In genomic region chr10:69451784-69452251, GRCh38 we compare ENCODE assay signal across 8 cellular contexts. TPM values are rescaled to one million over a fixed set of nuclear protein-coding genes. Genes with fewer than 3 reads are reported as not detected.
DNase-seq lines count a peak whose midpoint lies in the region; ATAC-seq, FAIRE-seq and TF ChIP-seq lines count a peak whose summit lies in the region.

No MANE protein-coding gene starts in this region.

- TF ChIP-seq CTCF in coronary artery (IDR thresholded peaks at IDR 0.05), result no peak
- no peak for TF ChIP-seq CTCF in mucosa of descending colon (IDR thresholded peaks at IDR 0.05)

- intact Hi-C loops in mucosa of descending colon (cut with DNase I, micrococcal nuclease), result no loop called here

- peak; percentile 20 for DNase-seq in NCI-H2196 (lab: John Stamatoyannopoulos, UW; ENCODE audit: unreplicated experiment)
- DNase-seq in NCI-H2196 treated with DMSO at 0.1 percent for 48 hours (lab: John Stamatoyannopoulos, UW; ENCODE audit: unreplicated experiment), result no peak
- DNase-seq in NCI-H69 (lab: John Stamatoyannopoulos, UW), result peak; percentile 68
- DNase-seq in coronary artery (ENCODE audit: low spot score), result no peak
- peak; percentile 90 for DNase-seq in mucosa of descending colon
- DNase-seq in NCI-H2029 treated with DMSO at 0.1 percent for 48 hours (lab: John Stamatoyannopoulos, UW), result no peak
- no peak for DNase-seq in ecto neural progenitor cell (ENCODE audit: low spot score)
- no peak for DNase-seq in GM12892 (ENCODE audit: insufficient read length)

- H3K27ac ChIP-seq in coronary artery, result peak overlapping the region in 1 of 2 donors; percentile 60

- peak; percentile 80 for ATAC-seq in mucosa of descending colon

- H3K9me3 ChIP-seq in mucosa of descending colon, result no peaks in the 10 kb centered on the region

- peaks cover 61% of the 10 kb centered on the region for H3K4me1 ChIP-seq in mucosa of descending colon (ENCODE audit: low read depth)

- H3K4me3 ChIP-seq in coronary artery (peak overlapping the region; percentile 83), mucosa of descending colon (peak overlapping the region; percentile 35)

- FAIRE-seq in GM12892 (lab: Jason Lieb, UNC), result no peak

- H3K36me3 ChIP-seq in mucosa of descending colon (ENCODE audit: low read depth), result no peaks in the 10 kb centered on the region

- TF ChIP-seq POLR2A in GM12892 (IDR thresholded peaks at IDR 0.05; ENCODE audit: low read depth, low read length), result no peak

RNA-seq across cellular contexts. Expression of gene TSPAN15, which starts 0.6 kb away (rescaled TPM):
- 100 to 1,000 TPM; 118 to 183 (median 139) TPM for total RNA-seq in mucosa of descending colon
- polyA plus RNA-seq in GM12892 (2012; ENCODE audit: missing spikeins), result 2.2 TPM

RNA-seq across cellular contexts. Expression of gene TACR2, which starts 35.1 kb away (rescaled TPM):
- 100 to 1,000 TPM in 1 of 3 donors, 1 to 10 TPM in 2; 6.3 to 204 (median 9.5) TPM for total RNA-seq in mucosa of descending colon
- 0.45 TPM for polyA plus RNA-seq in GM12892 (2012; ENCODE audit: missing spikeins)

Comparison
In these comparisons a context has a peak if more than half of its experiments do, and no peak if none do; other contexts are left out.
1. DNase-seq: peak in NCI-H2196 (single experiment), NCI-H69 (single experiment) and mucosa of descending colon (3 of 3); none in NCI-H2196 treated with DMSO at 0.1 percent for 48 hours (single experiment), coronary artery (single experiment), NCI-H2029 treated with DMSO at 0.1 percent for 48 hours (single experiment), ecto neural progenitor cell (single experiment) and GM12892 (single experiment).